Comparison of ENCODE assay signal across 18 cellular contexts in genomic region chr18:37598966-37599896, GRCh38. TPM values are rescaled to one million over a fixed set of nuclear protein-coding genes. Genes with fewer than 3 reads are reported as not detected.
DNase-seq lines count a peak whose midpoint lies in the region; ATAC-seq and TF ChIP-seq lines count a peak whose summit lies in the region.
"Had no signal": no experiment of that assay in that cellular context is flagged by ENCODE, and none has a peak within 500 bp of the region (broad histone marks: within the 10 kb centered on the region; RNA-seq: fewer than 3 reads in every experiment).

No MANE protein-coding gene starts in this region.

- ATAC-seq in HG02798 (IDR thresholded peaks at IDR 0.05; ENCODE audit: poor library complexity, unreplicated experiment) (peak; percentile 58), GM21447 (IDR thresholded peaks at IDR 0.05; ENCODE audit: unreplicated experiment) (no peak), HG02981 (IDR thresholded peaks at IDR 0.05; ENCODE audit: unreplicated experiment) (no peak)
- ATAC-seq: CD8-positive, alpha-beta T cell; HCT116 had no signal

- no peak overlapping the region for H3K27ac Mint-ChIP-seq in activated naive CD4-positive, alpha-beta T cell treated with anti-CD3 and anti-CD28 coated beads for 36 hours
- H3K27ac Mint-ChIP-seq: CD14-positive monocyte; CD8-positive, alpha-beta T cell; IgD-negative memory B cell had no signal

- H3K9ac ChIP-seq in mesenchymal stem cell (ENCODE audit: low read length), result peak overlapping the region; percentile 4

- DNase-seq in GM12865 (ENCODE audit: low read depth), result peak; percentile 17
- DNase-seq in RPMI8226, result peak; percentile 61
- no peak for DNase-seq in mesenchymal stem cell
- no peak for DNase-seq in activated naive CD4-positive, alpha-beta T cell treated with anti-CD3 and anti-CD28 coated beads for 36 hours
- no peak for DNase-seq in medulla oblongata (ENCODE audit: extremely low spot score)
- DNase-seq: CD8-positive, alpha-beta T cell; COR-L47; DMS53; GF-D8; KG1 had no signal

- no peak overlapping the region for H2BK5ac ChIP-seq in mesenchymal stem cell (ENCODE audit: low read depth, low read length, poor library complexity, severe bottlenecking)

- H3K27ac ChIP-seq in mesenchymal stem cell (ENCODE audit: low read length, poor library complexity, severe bottlenecking), result no peak overlapping the region

- no peaks in the 10 kb centered on the region for H3K4me1 Mint-ChIP-seq in activated naive CD4-positive, alpha-beta T cell treated with anti-CD3 and anti-CD28 coated beads for 36 hours (ENCODE audit: low read depth)
- H3K4me1 Mint-ChIP-seq: CD14-positive monocyte, IgD-negative memory B cell had no signal

- no peak overlapping the region for H3K18ac ChIP-seq in mesenchymal stem cell (ENCODE audit: low read depth in 1 of 2, low read length in 2 of 2)

- H3K27me3 ChIP-seq in mesenchymal stem cell (ENCODE audit: control insufficient read depth in 1 of 2, insufficient read depth in 1 of 2, low read length in 2 of 2), result no peaks in the 10 kb centered on the region

- no peak overlapping the region for H2BK15ac ChIP-seq in mesenchymal stem cell (ENCODE audit: low read depth, poor library complexity, severe bottlenecking)

- H3K36me3 ChIP-seq in mesenchymal stem cell (ENCODE audit: control insufficient read depth in 1 of 2, insufficient read depth in 2 of 2, low read depth in 1 of 2, low read length in 2 of 2), result no peaks in the 10 kb centered on the region

- no peak overlapping the region for H3K14ac ChIP-seq in mesenchymal stem cell (ENCODE audit: low read length in 2 of 2)

- H2AFZ ChIP-seq in mesenchymal stem cell (ENCODE audit: low read depth, low read length), result no peak overlapping the region

- no peaks in the 10 kb centered on the region for H3K9me3 Mint-ChIP-seq in activated naive CD4-positive, alpha-beta T cell treated with anti-CD3 and anti-CD28 coated beads for 36 hours

- no peak overlapping the region for H3K4ac ChIP-seq in mesenchymal stem cell (ENCODE audit: low read depth in 1 of 2, low read length in 2 of 2)

- H3K4me3 ChIP-seq in GM12865 (ENCODE audit: low read depth, low read length) (no peak overlapping the region), mesenchymal stem cell (ENCODE audit: insufficient read depth in 1 of 2, low read depth in 1 of 2, low read length in 2 of 2) (no peak overlapping the region)

- H3K79me1 ChIP-seq in mesenchymal stem cell (replicated peaks; ENCODE audit: low read length, poor library complexity, severe bottlenecking), result no peaks in the 10 kb centered on the region

- H4K8ac ChIP-seq in mesenchymal stem cell (ENCODE audit: low read length), result no peak overlapping the region

- CTCF ChIA-PET in activated naive CD4-positive, alpha-beta T cell treated with anti-CD3 and anti-CD28 coated beads for 36 hours (lab: Charles Lee), result no interaction called here

- H2AK5ac ChIP-seq in mesenchymal stem cell (ENCODE audit: low read length, severe bottlenecking), result no peak overlapping the region

- intact Hi-C loops in activated naive CD4-positive, alpha-beta T cell treated with anti-CD3 and anti-CD28 coated beads for 36 hours (cut with micrococcal nuclease), result no loop called here

- H3K23ac ChIP-seq in mesenchymal stem cell (ENCODE audit: low read length in 2 of 2), result no peak overlapping the region

- H4K91ac ChIP-seq in mesenchymal stem cell (ENCODE audit: low read length), result no peak overlapping the region

- 77% methylated on average over 19 of the region's 19 CpGs for WGBS in mesenchymal stem cell

- no peak overlapping the region for H3K4me2 ChIP-seq in mesenchymal stem cell (ENCODE audit: low read length, poor library complexity, severe bottlenecking)

- peaks cover 4% of the 10 kb centered on the region for H3K9me3 ChIP-seq in mesenchymal stem cell (ENCODE audit: control insufficient read depth, low read length)

- no peak overlapping the region for H2BK12ac ChIP-seq in mesenchymal stem cell (ENCODE audit: low read length in 2 of 2)

- no peaks in the 10 kb centered on the region for H3K27me3 Mint-ChIP-seq in activated naive CD4-positive, alpha-beta T cell treated with anti-CD3 and anti-CD28 coated beads for 36 hours (ENCODE audit: low read depth)

- H3K4me3 Mint-ChIP-seq in activated naive CD4-positive, alpha-beta T cell treated with anti-CD3 and anti-CD28 coated beads for 36 hours, result no peak overlapping the region
- H3K4me3 Mint-ChIP-seq: CD14-positive monocyte; CD8-positive, alpha-beta T cell; IgD-negative memory B cell had no signal

- no peaks in the 10 kb centered on the region for H3K4me1 ChIP-seq in mesenchymal stem cell (ENCODE audit: control insufficient read depth, insufficient read depth, low read depth, low read length)

- H2BK120ac ChIP-seq in mesenchymal stem cell (ENCODE audit: low read depth, low read length), result no peak overlapping the region

- no peak for TF ChIP-seq CTCF in GM12865 (IDR thresholded peaks at IDR 0.05; ENCODE audit: insufficient read depth, low read depth, low read length, missing control alignments)

- H3K36me3 Mint-ChIP-seq in activated naive CD4-positive, alpha-beta T cell treated with anti-CD3 and anti-CD28 coated beads for 36 hours (ENCODE audit: low read depth), result no peaks in the 10 kb centered on the region
- H3K36me3 Mint-ChIP-seq: CD14-positive monocyte; CD8-positive, alpha-beta T cell; IgD-negative memory B cell had no signal

RNA-seq across cellular contexts. Expression of gene CELF4, which starts 33.6 kb away (rescaled TPM):
- not detected for polyA plus RNA-seq in mesenchymal stem cell (2013, experiment 1 of 2)
- polyA plus RNA-seq in mesenchymal stem cell (2013, experiment 2 of 2), result not detected
- total RNA-seq in activated naive CD4-positive, alpha-beta T cell treated with anti-CD3 and anti-CD28 coated beads for 36 hours, result not detected
- total RNA-seq: CD8-positive, alpha-beta T cell; HT1080 had no signal
- polyA plus RNA-seq: BJ, CD14-positive monocyte had no signal

Comparison
In these comparisons a context has a peak if more than half of its experiments do, and no peak if none do; other contexts are left out.
1. DNase-seq: peak in GM12865 (single experiment) and RPMI8226 (single experiment); none in mesenchymal stem cell (single experiment), activated naive CD4-positive, alpha-beta T cell treated with anti-CD3 and anti-CD28 coated beads for 36 hours (single experiment) and medulla oblongata (single experiment).